In the genomic region with DNA sequence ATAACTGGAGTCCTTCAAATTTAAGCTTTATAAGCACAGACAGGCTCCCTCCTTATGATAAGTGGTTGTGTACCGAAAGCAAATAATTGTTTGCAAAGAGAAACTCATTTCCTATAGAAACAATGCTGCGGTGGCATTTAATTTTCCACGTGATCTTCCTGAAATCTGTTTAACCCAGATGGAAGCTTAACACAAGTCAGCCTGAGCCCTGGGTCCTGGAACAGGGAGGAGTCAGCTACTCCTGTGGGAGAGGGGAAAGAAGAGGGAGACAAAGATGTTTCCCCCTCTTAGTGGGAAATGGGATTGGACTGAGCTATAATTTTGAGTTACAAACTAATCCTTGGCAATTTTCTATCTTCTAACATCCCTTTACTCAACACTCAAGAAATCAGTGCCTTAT, we compare ENCODE assay signal across 16 cellular contexts.
DNase-seq lines count a peak whose midpoint lies in the region; ATAC-seq and TF ChIP-seq lines count a peak whose summit lies in the region.
"Had no signal": no experiment of that assay in that cellular context is flagged by ENCODE, and none has a peak within 500 bp of the region (broad histone marks: within the 10 kb centered on the region; RNA-seq: fewer than 3 reads in every experiment).

No MANE protein-coding gene starts in this region.

- no peak overlapping the region for H2AFZ ChIP-seq in SK-N-SH (ENCODE audit: low read depth)
- no peak overlapping the region for H2AFZ ChIP-seq in trophoblast cell (ENCODE audit: insufficient read depth, low read length, poor library complexity)

- H3K36me3 ChIP-seq in SK-N-SH (replicated peaks in 1 of 2; ENCODE audit: control insufficient read depth in 1 of 2, insufficient read depth in 2 of 2, low read length in 1 of 2) (no peaks in the 10 kb centered on the region), trophoblast cell (ENCODE audit: control insufficient read depth in 1 of 2, insufficient read depth in 2 of 2, low read length in 2 of 2) (no peaks in the 10 kb centered on the region)
- H3K36me3 ChIP-seq: BLaER1 treated with 17β-estradiol and CSF1 and Interleukin-3, amounts not matched to agents 10 nM and 100 nM had no signal

- 0 out of 4 replicates have a peak, but pooled peaks of 1 of the 2 experiments have one; percentile 34 for TF ChIP-seq EP300 in SK-N-SH (IDR thresholded peaks at IDR 0.05; ENCODE audit: borderline replicate concordance in 1 of 2, low read depth in 1 of 2, low read length in 1 of 2)

- H3K9me2 ChIP-seq in SK-N-SH = no peaks in the 10 kb centered on the region

- H3K4ac ChIP-seq in trophoblast cell (ENCODE audit: low read depth, low read length) = no peak overlapping the region

- no peak overlapping the region for H4K8ac ChIP-seq in trophoblast cell (ENCODE audit: low read depth, low read length)

- POLR2A ChIA-PET in SK-N-SH (lab: Yijun Ruan, JAX) = interaction anchor here (0.9 to 2.2 kb wide), 8 partner anchors 9 to 734 kb away, joined by 3 to 18 read pairs (median 5); a partner anchor contains a TSS

- no peak for TF ChIP-seq CTCF in SK-N-SH (IDR thresholded peaks at IDR 0.05)

- H3F3A ChIP-seq in SK-N-SH (replicated peaks; ENCODE audit: insufficient read depth) = no peaks in the 10 kb centered on the region

- peaks cover 0 to 64% of the 10 kb centered on the region in 2 experiments; a peak in 3 of 4 replicates for H3K4me1 ChIP-seq in SK-N-SH (ENCODE audit: control insufficient read depth in 1 of 2, insufficient read depth in 2 of 2, low read depth in 1 of 2, low read length in 1 of 2)
- peaks cover 5 to 6% of the 10 kb centered on the region in 2 experiments for H3K4me1 ChIP-seq in trophoblast cell (ENCODE audit: control insufficient read depth in 1 of 2, insufficient read depth in 2 of 2, low read length in 2 of 2)
- H3K4me1 ChIP-seq: BLaER1 treated with 17β-estradiol and CSF1 and Interleukin-3, amounts not matched to agents 10 nM and 100 nM had no signal

- H3K79me2 ChIP-seq in SK-N-SH (ENCODE audit: insufficient read depth) (no peaks in the 10 kb centered on the region), trophoblast cell (ENCODE audit: control insufficient read depth, insufficient read depth, low read length, poor library complexity) (no peaks in the 10 kb centered on the region)

- H2AK5ac ChIP-seq in trophoblast cell (ENCODE audit: low read length) = no peak overlapping the region

- H2BK12ac ChIP-seq in trophoblast cell (ENCODE audit: low read length) = peak overlapping the region; percentile 29

- H4K20me1 ChIP-seq in SK-N-SH (ENCODE audit: insufficient read depth) = no peaks in the 10 kb centered on the region
- H4K20me1 ChIP-seq: BLaER1 treated with 17β-estradiol and CSF1 and Interleukin-3, amounts not matched to agents 10 nM and 100 nM had no signal

- H4K12ac ChIP-seq in trophoblast cell (ENCODE audit: low read depth, low read length) = no peak overlapping the region

- peaks cover 15% of the 10 kb centered on the region for H3K79me1 ChIP-seq in trophoblast cell (ENCODE audit: low read length)

- no peak for ATAC-seq in HG02981 (IDR thresholded peaks at IDR 0.05; ENCODE audit: unreplicated experiment)
- ATAC-seq: natural killer cell treated with Interleukin-12 subunit alpha and Interleukin-12 subunit beta and Interleukin-15 and Interleukin-18, amount 100 ng/mL, for 72 hours; stimulated activated naive CD8-positive, alpha-beta T cell treated with anti-CD3 and anti-CD28 coated beads, Interleukin-15, Interleukin-2, amounts not matched to agents 100 U/mL and 50 U/mL, for 24 hours had no signal

- no peak overlapping the region for H3K9ac ChIP-seq in SK-N-SH
- H3K9ac ChIP-seq in trophoblast cell (ENCODE audit: low read length) = no peak overlapping the region
- H3K9ac ChIP-seq: BLaER1 treated with 17β-estradiol and CSF1 and Interleukin-3, amounts not matched to agents 10 nM and 100 nM had no signal

- no peak overlapping the region for H3K14ac ChIP-seq in trophoblast cell (ENCODE audit: low read length)

- H3K4me3 ChIP-seq in SK-N-SH (ENCODE audit: low read depth in 2 of 2, low read length in 1 of 2) = no peak overlapping the region
- H3K4me3 ChIP-seq in trophoblast cell (ENCODE audit: low read depth, low read length) = no peak overlapping the region
- H3K4me3 ChIP-seq: BLaER1 treated with 17β-estradiol and CSF1 and Interleukin-3, amounts not matched to agents 10 nM and 100 nM had no signal

- DNase-seq in NCI-H510A treated with DMSO at 0.1 percent for 48 hours (lab: John Stamatoyannopoulos, UW) (peak; percentile 25), NCI-H510A (lab: John Stamatoyannopoulos, UW) (no peak), NCI-H2107 (lab: John Stamatoyannopoulos, UW) (peak; percentile 26), SK-N-SH (peak; percentile 46), trophoblast cell (no peak), T-helper 1 cell (no peak)
- no peak for DNase-seq in stimulated activated CD4-positive, alpha-beta T cell treated with anti-CD3 and anti-CD28 coated beads, Interleukin-2, amount 100 ng/mL, for 48 hours
- DNase-seq: activated gamma-delta T cell; Karpas-422; kidney glomerular epithelial cell; mesendoderm; NCI-H2029; stimulated activated naive CD8-positive, alpha-beta T cell treated with anti-CD3 and anti-CD28 coated beads, Interleukin-15, Interleukin-2, amounts not matched to agents 100 U/mL and 50 U/mL, for 24 hours had no signal

- H3K9me3 ChIP-seq in SK-N-SH (no peaks in the 10 kb centered on the region), trophoblast cell (ENCODE audit: insufficient read depth, low read depth, low read length) (no peaks in the 10 kb centered on the region)

- TF ChIP-seq RAD21 in SK-N-SH (IDR thresholded peaks at IDR 0.05; ENCODE audit: low read length) = peak; percentile 28; the same call in 1 of the 2 replicates

- H4K91ac ChIP-seq in trophoblast cell (ENCODE audit: low read depth, low read length) = no peak overlapping the region

- H3K4me2 ChIP-seq in SK-N-SH (no peak overlapping the region), trophoblast cell (ENCODE audit: low read length) (no peak overlapping the region)
- H3K4me2 ChIP-seq: BLaER1 treated with 17β-estradiol and CSF1 and Interleukin-3, amounts not matched to agents 10 nM and 100 nM had no signal

- H3K18ac ChIP-seq in trophoblast cell (ENCODE audit: low read length) = no peak overlapping the region

- no peak overlapping the region for H2BK5ac ChIP-seq in trophoblast cell (ENCODE audit: low read depth, low read length, poor library complexity)

- no peaks in the 10 kb centered on the region for H3K27me3 ChIP-seq in SK-N-SH (ENCODE audit: insufficient read depth)
- no peaks in the 10 kb centered on the region for H3K27me3 ChIP-seq in trophoblast cell (ENCODE audit: insufficient read depth, low read length)
- H3K27me3 ChIP-seq: BLaER1 treated with 17β-estradiol and CSF1 and Interleukin-3, amounts not matched to agents 10 nM and 100 nM had no signal

- CTCF ChIA-PET in SK-N-SH (lab: Yijun Ruan, JAX) = interaction anchor here (1.0 to 5.7 kb wide), 11 partner anchors 16 to 241 kb away, joined by 3 to 116 read pairs (median 4); no protein-coding TSS in a partner anchor

- no peak overlapping the region for H2BK120ac ChIP-seq in trophoblast cell (ENCODE audit: insufficient read depth, low read length, poor library complexity)

- WGBS in SK-N-SH (ENCODE audit: low lambda C conversion rate) = 26% methylated on average over 3 of the region's 3 CpGs
- no CpG with 5 or more reads among the region's 3 CpGs for WGBS in trophoblast cell (ENCODE audit: extremely low coverage, insufficient coverage, insufficient read length)

- H3K27ac ChIP-seq in SK-N-SH (ENCODE audit: low read depth in 2 of 2, low read length in 1 of 2) (peak overlapping the region in 1 of 2 experiments; percentile 100; a peak in 3 of 4 replicates), trophoblast cell (ENCODE audit: low read depth, low read length) (peak overlapping the region; percentile 16)
- H3K27ac ChIP-seq: BLaER1 treated with 17β-estradiol and CSF1 and Interleukin-3, amounts not matched to agents 10 nM and 100 nM had no signal

- H3K23ac ChIP-seq in trophoblast cell (ENCODE audit: low read length) = no peak overlapping the region

TF ChIP-seq in SK-N-SH, 30 proteins besides CTCF, POLR2A, EP300 and RAD21:
- no peak for TF ChIP-seq GABPA (IDR thresholded peaks at IDR 0.05; ENCODE audit: low read depth)
- peak; percentile 62 for TF ChIP-seq MXI1 (IDR thresholded peaks at IDR 0.05; ENCODE audit: low read depth, low read length)
- no peak for TF ChIP-seq RXRA (IDR thresholded peaks at IDR 0.05; ENCODE audit: borderline replicate concordance, low read depth)
- no peak for TF ChIP-seq NFIC (IDR thresholded peaks at IDR 0.05; ENCODE audit: borderline replicate concordance)
- TF ChIP-seq TCF12 (IDR thresholded peaks at IDR 0.05) = no peak
- TF ChIP-seq FOXM1 (IDR thresholded peaks at IDR 0.05; ENCODE audit: low read depth) = no peak
- TF ChIP-seq, protein P1, sequence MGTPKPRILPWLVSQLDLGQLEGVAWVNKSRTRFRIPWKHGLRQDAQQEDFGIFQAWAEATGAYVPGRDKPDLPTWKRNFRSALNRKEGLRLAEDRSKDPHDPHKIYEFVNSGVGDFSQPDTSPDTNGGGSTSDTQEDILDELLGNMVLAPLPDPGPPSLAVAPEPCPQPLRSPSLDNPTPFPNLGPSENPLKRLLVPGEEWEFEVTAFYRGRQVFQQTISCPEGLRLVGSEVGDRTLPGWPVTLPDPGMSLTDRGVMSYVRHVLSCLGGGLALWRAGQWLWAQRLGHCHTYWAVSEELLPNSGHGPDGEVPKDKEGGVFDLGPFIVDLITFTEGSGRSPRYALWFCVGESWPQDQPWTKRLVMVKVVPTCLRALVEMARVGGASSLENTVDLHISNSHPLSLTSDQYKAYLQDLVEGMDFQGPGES (IDR thresholded peaks at IDR 0.05; ENCODE audit: low read depth, low read length) = no peak
- TF ChIP-seq, protein P2, sequence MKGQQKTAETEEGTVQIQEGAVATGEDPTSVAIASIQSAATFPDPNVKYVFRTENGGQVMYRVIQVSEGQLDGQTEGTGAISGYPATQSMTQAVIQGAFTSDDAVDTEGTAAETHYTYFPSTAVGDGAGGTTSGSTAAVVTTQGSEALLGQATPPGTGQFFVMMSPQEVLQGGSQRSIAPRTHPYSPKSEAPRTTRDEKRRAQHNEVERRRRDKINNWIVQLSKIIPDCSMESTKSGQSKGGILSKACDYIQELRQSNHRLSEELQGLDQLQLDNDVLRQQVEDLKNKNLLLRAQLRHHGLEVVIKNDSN (IDR thresholded peaks at IDR 0.05; ENCODE audit: borderline replicate concordance, low read depth) = no peak

Comparison
In these comparisons a context has a peak if more than half of its experiments do, and no peak if none do; other contexts are left out.
1. DNase-seq: peak in NCI-H510A treated with DMSO at 0.1 percent for 48 hours (single experiment), NCI-H2107 (single experiment) and SK-N-SH (single experiment); none in NCI-H510A (single experiment), trophoblast cell (0 of 2), stimulated activated CD4-positive, alpha-beta T cell treated with anti-CD3 and anti-CD28 coated beads, Interleukin-2, amount 100 ng/mL, for 48 hours (0 of 2) and T-helper 1 cell (0 of 5).